8 cellular contexts compared by ENCODE assay signal in the genomic region with DNA sequence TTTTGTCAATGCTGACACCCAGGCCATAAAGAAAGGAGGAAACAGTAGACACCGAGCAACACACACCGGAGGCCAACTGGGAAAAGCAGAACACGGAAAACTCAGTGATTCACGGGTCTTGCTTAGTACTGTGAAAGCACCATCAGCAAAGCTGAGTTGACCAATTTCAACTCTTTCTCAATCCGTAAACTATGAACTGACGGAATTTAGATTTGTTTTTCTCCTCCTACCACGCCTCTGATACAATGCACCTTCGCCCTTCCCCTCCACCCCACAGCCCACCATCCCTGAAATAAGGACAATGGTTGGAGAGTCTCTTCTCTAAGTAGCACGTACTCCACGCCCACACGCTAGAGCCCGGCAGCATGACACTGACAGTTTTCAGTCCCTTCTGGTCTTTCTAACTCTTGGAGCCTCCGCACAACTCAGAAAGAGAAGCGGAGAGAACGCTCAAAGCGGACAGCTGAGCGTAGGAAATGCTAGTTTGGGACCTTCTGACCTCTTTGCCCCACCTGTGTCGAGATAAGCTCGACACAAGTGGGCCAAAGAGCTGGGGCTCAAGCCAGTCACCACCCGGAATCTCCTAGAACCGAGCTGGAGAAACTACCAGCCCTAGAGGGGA. TPM values are rescaled to one million over a fixed set of nuclear protein-coding genes. Genes with fewer than 3 reads are reported as not detected.
DNase-seq lines count a peak whose midpoint lies in the region; ATAC-seq and TF ChIP-seq lines count a peak whose summit lies in the region.

No MANE protein-coding gene starts in this region.

- H3K36me3 ChIP-seq in right lobe of liver = no peaks in the 10 kb centered on the region

- POLR2A ChIA-PET in WTC11 (lab: Charles Lee) = no interaction called here

- peaks cover 0 to 42% (median 10%) of the 10 kb centered on the region in 4 donors for H3K4me1 ChIP-seq in right lobe of liver

- TF ChIP-seq CTCF in WTC11 (IDR thresholded peaks at IDR 0.05) = no peak
- TF ChIP-seq CTCF in coronary artery (IDR thresholded peaks at IDR 0.05) = no peak
- TF ChIP-seq CTCF in right lobe of liver (IDR thresholded peaks at IDR 0.05) = no peak

- no peaks in the 10 kb centered on the region for H3K9me3 Mint-ChIP-seq in WTC11

- H3K27me3 ChIP-seq in right lobe of liver = no peaks in the 10 kb centered on the region

- DNase-seq in NCI-H2107 treated with DMSO at 0.1 percent for 48 hours (lab: John Stamatoyannopoulos, UW; ENCODE audit: unreplicated experiment) (peak; percentile 44), NCI-H2107 (lab: John Stamatoyannopoulos, UW) (no peak), NCI-H1694 (lab: John Stamatoyannopoulos, UW) (peak; percentile 56), WTC11 (ENCODE audit: low spot score) (peak; percentile 12), coronary artery (ENCODE audit: low spot score) (peak; percentile 71), right lobe of liver (peak; percentile 60 to 72 (median 62))
- peak in 2 of 3 donors; percentile 4 to 27 for DNase-seq in stimulated activated CD4-positive, alpha-beta T cell treated with anti-CD3 and anti-CD28 coated beads, TNF-alpha, amount 100 ng/mL, for 1 hour (ENCODE audit: low read depth in 3 of 3, low spot score in 1 of 3)

- TF ChIP-seq POLR2A in right lobe of liver (IDR thresholded peaks at IDR 0.05) = no peak

- no peaks in the 10 kb centered on the region for H3K9me3 ChIP-seq in right lobe of liver

- intact Hi-C loops in right lobe of liver (cut with DNase I) = no loop called here

- peak overlapping the region; percentile 28; the same call in 1 of the 2 replicates for H3K27ac Mint-ChIP-seq in WTC11

- H3K4me1 Mint-ChIP-seq in WTC11 = peaks cover 14% of the 10 kb centered on the region

- under 1% methylated on average over 19 of the region's 21 CpGs for WGBS in right lobe of liver (ENCODE audit: insufficient coverage, low coverage, low lambda C conversion rate, missing lambda C conversion rate)

- peak overlapping the region; percentile 83 for H3K4me3 Mint-ChIP-seq in WTC11

- no peaks in the 10 kb centered on the region for H3K36me3 Mint-ChIP-seq in WTC11

- H3K4me3 ChIP-seq in coronary artery (peak overlapping the region; percentile 76), right lobe of liver (peak overlapping the region; percentile 83 to 99 (median 85))

- H3K27me3 Mint-ChIP-seq in WTC11 (ENCODE audit: low read depth) = peaks cover 21% of the 10 kb centered on the region

- ATAC-seq in HG02884 (IDR thresholded peaks at IDR 0.05; ENCODE audit: unreplicated experiment) (peak; percentile 55), WTC11 (peak; percentile 28), right lobe of liver (peak; percentile 47 to 53 (median 50))

- H3K27ac ChIP-seq in coronary artery (peak overlapping the region; percentile 73 to 86), right lobe of liver (peak overlapping the region; percentile 89 to 96 (median 94))

- CTCF ChIA-PET in WTC11 (lab: Charles Lee) = interaction anchor here (0.8 to 2.5 kb wide), 4 partner anchors 78 to 312 kb away, joined by 4 to 9 read pairs (median 6); no protein-coding TSS in a partner anchor

TF ChIP-seq in WTC11, 78 proteins besides CTCF, POLR2A, EP300 and RAD21:
- TF ChIP-seq, protein P1, sequence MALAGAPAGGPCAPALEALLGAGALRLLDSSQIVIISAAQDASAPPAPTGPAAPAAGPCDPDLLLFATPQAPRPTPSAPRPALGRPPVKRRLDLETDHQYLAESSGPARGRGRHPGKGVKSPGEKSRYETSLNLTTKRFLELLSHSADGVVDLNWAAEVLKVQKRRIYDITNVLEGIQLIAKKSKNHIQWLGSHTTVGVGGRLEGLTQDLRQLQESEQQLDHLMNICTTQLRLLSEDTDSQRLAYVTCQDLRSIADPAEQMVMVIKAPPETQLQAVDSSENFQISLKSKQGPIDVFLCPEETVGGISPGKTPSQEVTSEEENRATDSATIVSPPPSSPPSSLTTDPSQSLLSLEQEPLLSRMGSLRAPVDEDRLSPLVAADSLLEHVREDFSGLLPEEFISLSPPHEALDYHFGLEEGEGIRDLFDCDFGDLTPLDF (CRISPR knock-in tag; IDR thresholded peaks at IDR 0.05) = no peak
- TF ChIP-seq IRF2 (CRISPR knock-in tag; IDR thresholded peaks at IDR 0.05; ENCODE audit: borderline replicate concordance, low read depth) (no peak), CBFB (CRISPR knock-in tag; IDR thresholded peaks at IDR 0.05; ENCODE audit: low read depth) (no peak), JAZF1 (CRISPR knock-in tag; IDR thresholded peaks at IDR 0.05) (no peak), ZNF232 (CRISPR knock-in tag; IDR thresholded peaks at IDR 0.05) (no peak), GRHL2 (CRISPR knock-in tag; IDR thresholded peaks at IDR 0.05; ENCODE audit: insufficient replicate concordance, severe bottlenecking) (no peak), MXD4 (CRISPR knock-in tag; IDR thresholded peaks at IDR 0.05; ENCODE audit: borderline replicate concordance) (no peak), ZBTB21 (CRISPR knock-in tag; IDR thresholded peaks at IDR 0.05; ENCODE audit: borderline replicate concordance) (no peak)
- TF ChIP-seq, protein P2, sequence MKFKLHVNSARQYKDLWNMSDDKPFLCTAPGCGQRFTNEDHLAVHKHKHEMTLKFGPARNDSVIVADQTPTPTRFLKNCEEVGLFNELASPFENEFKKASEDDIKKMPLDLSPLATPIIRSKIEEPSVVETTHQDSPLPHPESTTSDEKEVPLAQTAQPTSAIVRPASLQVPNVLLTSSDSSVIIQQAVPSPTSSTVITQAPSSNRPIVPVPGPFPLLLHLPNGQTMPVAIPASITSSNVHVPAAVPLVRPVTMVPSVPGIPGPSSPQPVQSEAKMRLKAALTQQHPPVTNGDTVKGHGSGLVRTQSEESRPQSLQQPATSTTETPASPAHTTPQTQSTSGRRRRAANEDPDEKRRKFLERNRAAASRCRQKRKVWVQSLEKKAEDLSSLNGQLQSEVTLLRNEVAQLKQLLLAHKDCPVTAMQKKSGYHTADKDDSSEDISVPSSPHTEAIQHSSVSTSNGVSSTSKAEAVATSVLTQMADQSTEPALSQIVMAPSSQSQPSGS (CRISPR knock-in tag; IDR thresholded peaks at IDR 0.05; ENCODE audit: borderline replicate concordance, low read depth) = no peak
- TF ChIP-seq, protein P3, sequence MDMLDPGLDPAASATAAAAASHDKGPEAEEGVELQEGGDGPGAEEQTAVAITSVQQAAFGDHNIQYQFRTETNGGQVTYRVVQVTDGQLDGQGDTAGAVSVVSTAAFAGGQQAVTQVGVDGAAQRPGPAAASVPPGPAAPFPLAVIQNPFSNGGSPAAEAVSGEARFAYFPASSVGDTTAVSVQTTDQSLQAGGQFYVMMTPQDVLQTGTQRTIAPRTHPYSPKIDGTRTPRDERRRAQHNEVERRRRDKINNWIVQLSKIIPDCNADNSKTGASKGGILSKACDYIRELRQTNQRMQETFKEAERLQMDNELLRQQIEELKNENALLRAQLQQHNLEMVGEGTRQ (CRISPR knock-in tag; IDR thresholded peaks at IDR 0.05) = no peak
- TF ChIP-seq, protein P4, sequence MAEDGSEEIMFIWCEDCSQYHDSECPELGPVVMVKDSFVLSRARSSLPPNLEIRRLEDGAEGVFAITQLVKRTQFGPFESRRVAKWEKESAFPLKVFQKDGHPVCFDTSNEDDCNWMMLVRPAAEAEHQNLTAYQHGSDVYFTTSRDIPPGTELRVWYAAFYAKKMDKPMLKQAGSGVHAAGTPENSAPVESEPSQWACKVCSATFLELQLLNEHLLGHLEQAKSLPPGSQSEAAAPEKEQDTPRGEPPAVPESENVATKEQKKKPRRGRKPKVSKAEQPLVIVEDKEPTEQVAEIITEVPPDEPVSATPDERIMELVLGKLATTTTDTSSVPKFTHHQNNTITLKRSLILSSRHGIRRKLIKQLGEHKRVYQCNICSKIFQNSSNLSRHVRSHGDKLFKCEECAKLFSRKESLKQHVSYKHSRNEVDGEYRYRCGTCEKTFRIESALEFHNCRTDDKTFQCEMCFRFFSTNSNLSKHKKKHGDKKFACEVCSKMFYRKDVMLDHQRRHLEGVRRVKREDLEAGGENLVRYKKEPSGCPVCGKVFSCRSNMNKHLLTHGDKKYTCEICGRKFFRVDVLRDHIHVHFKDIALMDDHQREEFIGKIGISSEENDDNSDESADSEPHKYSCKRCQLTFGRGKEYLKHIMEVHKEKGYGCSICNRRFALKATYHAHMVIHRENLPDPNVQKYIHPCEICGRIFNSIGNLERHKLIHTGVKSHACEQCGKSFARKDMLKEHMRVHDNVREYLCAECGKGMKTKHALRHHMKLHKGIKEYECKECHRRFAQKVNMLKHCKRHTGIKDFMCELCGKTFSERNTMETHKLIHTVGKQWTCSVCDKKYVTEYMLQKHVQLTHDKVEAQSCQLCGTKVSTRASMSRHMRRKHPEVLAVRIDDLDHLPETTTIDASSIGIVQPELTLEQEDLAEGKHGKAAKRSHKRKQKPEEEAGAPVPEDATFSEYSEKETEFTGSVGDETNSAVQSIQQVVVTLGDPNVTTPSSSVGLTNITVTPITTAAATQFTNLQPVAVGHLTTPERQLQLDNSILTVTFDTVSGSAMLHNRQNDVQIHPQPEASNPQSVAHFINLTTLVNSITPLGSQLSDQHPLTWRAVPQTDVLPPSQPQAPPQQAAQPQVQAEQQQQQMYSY (CRISPR knock-in tag; IDR thresholded peaks at IDR 0.05) = no peak

RNA-seq across cellular contexts. Expression of a gene that starts 0.7 kb away (rescaled TPM):
- total RNA-seq in WTC11 (2021) = 10.3 to 13.8 TPM (median 13.7 TPM) in 3 replicates
- 10 to 100 TPM; 12.9 to 30.7 (median 22.2) TPM for total RNA-seq in right lobe of liver
